Comparison of ENCODE assay signal across 8 cellular contexts in the genomic region with DNA sequence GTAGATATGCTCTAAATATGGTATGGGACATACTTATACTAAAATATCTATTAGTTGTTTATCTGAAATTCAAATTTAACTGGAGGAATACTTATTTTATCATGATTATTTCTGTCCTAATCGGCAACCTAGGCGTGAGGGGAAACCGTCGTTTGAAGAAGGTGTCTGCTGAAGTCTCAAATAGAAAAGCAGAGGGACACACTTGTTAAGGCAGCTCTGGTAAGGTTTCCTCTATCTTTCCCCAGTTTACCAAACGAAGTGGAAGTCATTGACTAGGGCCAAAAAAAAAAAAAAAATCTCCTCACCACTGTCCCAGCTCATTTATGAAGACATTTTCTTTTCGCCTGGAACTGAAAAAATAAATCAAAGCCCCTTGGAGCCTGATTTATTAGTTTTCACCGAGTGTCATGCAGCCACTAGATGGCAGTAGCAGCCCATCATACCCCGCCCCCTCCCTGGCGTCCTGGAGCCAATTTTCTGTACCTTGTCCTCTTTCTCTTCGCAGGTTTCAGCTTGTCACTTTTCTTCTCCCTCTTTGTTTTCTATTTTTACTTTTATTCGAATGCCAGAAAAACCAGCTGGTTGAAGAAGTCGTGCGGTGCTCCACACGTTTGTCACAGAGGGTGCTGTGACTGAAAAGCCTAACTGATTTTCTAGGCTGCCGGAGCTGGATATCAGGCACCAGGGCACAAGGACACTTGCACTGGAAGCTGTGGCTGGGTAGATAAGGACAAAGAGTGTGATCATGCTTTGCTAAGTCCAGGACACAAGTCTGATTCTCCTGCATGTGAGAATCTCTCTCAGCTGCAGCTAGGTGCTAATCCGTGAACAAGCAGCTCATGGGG.
DNase-seq lines count a peak whose midpoint lies in the region; ATAC-seq, FAIRE-seq and TF ChIP-seq lines count a peak whose summit lies in the region.

No MANE protein-coding gene starts in this region.

- peaks cover 4% of the 10 kb centered on the region for H3K27me3 Mint-ChIP-seq in brain

- peak overlapping the region in 4 of 5 experiments; percentile 27 to 87 (median 62) for H3K27ac Mint-ChIP-seq in brain

- peak; percentile 91 to 93 for TF ChIP-seq CTCF in brain (conservative IDR thresholded peaks at IDR 0.05)

- DNase-seq in NCI-H2029 (lab: John Stamatoyannopoulos, UW) (peak; percentile 35), T1000 (lab: John Stamatoyannopoulos, UW) (peak; percentile 49), iPS-NIHi7 (ENCODE audit: extremely low spot score) (peak; percentile 76)
- DNase-seq in stimulated activated CD4-positive, alpha-beta T cell treated with anti-CD3 and anti-CD28 coated beads, Interleukin-15, amount 100 ng/mL, for 1 hour (ENCODE audit: low read depth in 1 of 2, low spot score in 1 of 2): peak; percentile 28 to 42

- H3K36me3 Mint-ChIP-seq in brain: no peaks in the 10 kb centered on the region

- TF ChIP-seq POLR2A in GM18505 (IDR thresholded peaks at IDR 0.05; ENCODE audit: borderline replicate concordance, extremely low read depth, insufficient read depth, insufficient read length): no peak

- ATAC-seq in GM18505 (IDR thresholded peaks at IDR 0.05; ENCODE audit: unreplicated experiment) (peak; percentile 93), HG02981 (IDR thresholded peaks at IDR 0.05; ENCODE audit: unreplicated experiment) (peak; percentile 87)

- peak overlapping the region; percentile 72 to 84 (median 79) for H3K4me3 Mint-ChIP-seq in brain

- H3K9me3 Mint-ChIP-seq in brain: no peaks in the 10 kb centered on the region

- FAIRE-seq in A204.1 (lab: Jason Lieb, UNC): peak; percentile 85

- peaks cover 38% of the 10 kb centered on the region for H3K4me1 Mint-ChIP-seq in brain

Comparison
In these comparisons a context has a peak if more than half of its experiments do, and no peak if none do; other contexts are left out.
1. Peak in every context shown above with its lines: DNase-seq and ATAC-seq.